ENCODE assay signal across 8 cellular contexts in genomic region chr19:34480971-34481821, GRCh38.
DNase-seq lines count a peak whose midpoint lies in the region; ATAC-seq and TF ChIP-seq lines count a peak whose summit lies in the region.

TSS of gene WTIP (plus strand) at chr19:34481758. CDS start at chr19:34481975, 217 bp downstream.

- ATAC-seq in HG03097 (IDR thresholded peaks at IDR 0.05; ENCODE audit: low FRiP score, unreplicated experiment) (no peak), HG03571 (IDR thresholded peaks at IDR 0.05; ENCODE audit: unreplicated experiment) (no peak)

- TF ChIP-seq CTCF in fibroblast of mammary gland (conservative IDR thresholded peaks at IDR 0.05; ENCODE audit: control insufficient read depth, insufficient read depth, low read depth, low read length) = no peak
- TF ChIP-seq CTCF in nephron progenitor cell (IDR thresholded peaks at IDR 0.05) = no peak

- H3K36me3 Mint-ChIP-seq in nephron progenitor cell (ENCODE audit: low read depth) = peaks cover 10% of the 10 kb centered on the region

- peak; percentile 74 for DNase-seq in SW480 (ENCODE audit: low spot score)
- peak; percentile 75 for DNase-seq in fibroblast of mammary gland (ENCODE audit: low read depth)
- peak; percentile 91 for DNase-seq in nephron progenitor cell
- no peak for DNase-seq in NOMO-1 treated with DMSO at 0.1 percent for 48 hours (lab: John Stamatoyannopoulos, UW; ENCODE audit: unreplicated experiment)
- no peak for DNase-seq in NCI-H510A (lab: John Stamatoyannopoulos, UW)

- H3K27me3 Mint-ChIP-seq in nephron progenitor cell (ENCODE audit: low read depth, poor library complexity) = peaks cover 14% of the 10 kb centered on the region

- no peak within 1 kb of the TSS for H3K27ac Mint-ChIP-seq in nephron progenitor cell

- peak within 1 kb of the TSS; percentile 89 for H3K4me3 Mint-ChIP-seq in nephron progenitor cell

- H3K4me1 Mint-ChIP-seq in nephron progenitor cell = peaks cover 30% of the 10 kb centered on the region

- H3K9me3 Mint-ChIP-seq in nephron progenitor cell = no peaks in the 10 kb centered on the region

- H3K4me3 ChIP-seq in GM08714 (ENCODE audit: low read length) = peak within 1 kb of the TSS; percentile 19; the same call in 1 of the 2 replicates
- peak within 1 kb of the TSS; percentile 62 for H3K4me3 ChIP-seq in fibroblast of mammary gland (ENCODE audit: control insufficient read depth, low read depth, low read length)

Comparison
In these comparisons a context has a peak if more than half of its experiments do, and no peak if none do; other contexts are left out.
1. DNase-seq: peak in SW480 (single experiment), fibroblast of mammary gland (single experiment) and nephron progenitor cell (single experiment); none in NOMO-1 treated with DMSO at 0.1 percent for 48 hours (single experiment) and NCI-H510A (single experiment).